Comparison of ENCODE assay signal across 1 cellular context in the genomic region with DNA sequence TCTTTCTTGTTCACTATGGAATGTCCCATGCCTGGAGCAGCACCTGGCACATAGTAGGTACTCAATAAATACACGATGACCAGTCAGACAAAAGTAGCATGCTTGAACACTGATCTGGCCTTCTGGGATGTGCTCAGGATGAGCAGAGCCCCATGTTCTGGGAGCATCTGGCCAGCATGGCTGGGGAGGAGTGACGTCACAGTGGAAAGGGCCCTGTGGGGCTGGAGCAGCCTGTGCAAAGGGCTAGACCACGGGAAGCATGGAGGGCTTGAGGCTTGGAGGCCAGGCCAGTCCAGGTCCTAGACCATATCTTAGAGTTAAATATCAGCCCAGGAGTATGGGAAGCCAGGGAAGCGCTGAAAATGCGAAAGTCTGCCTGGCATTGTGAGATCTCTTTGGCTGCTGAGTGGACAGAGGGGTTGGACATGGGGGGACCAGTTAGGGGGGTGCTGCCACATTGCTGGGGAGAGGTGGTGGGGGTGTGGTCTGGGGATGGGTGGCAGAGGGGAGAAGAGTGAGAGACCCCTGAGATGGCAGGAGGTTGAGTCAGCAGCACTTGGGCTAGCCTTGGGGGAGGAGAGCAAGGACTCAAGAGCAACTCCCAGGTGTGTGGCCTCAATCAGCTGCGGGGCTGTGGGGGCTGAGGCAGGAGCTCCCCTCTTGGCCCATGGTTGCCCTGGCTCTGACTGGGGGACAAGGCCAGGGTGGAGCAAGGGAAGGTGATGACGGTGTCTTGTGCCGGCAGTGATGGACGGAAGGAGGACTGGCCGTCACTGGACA.
TF ChIP-seq lines count a peak whose summit lies in the region.

No MANE protein-coding gene starts in this region.

TF ChIP-seq in H1, 55 proteins besides CTCF, POLR2A, EP300 and RAD21:
- TF ChIP-seq POU5F1 (IDR thresholded peaks at IDR 0.05; ENCODE audit: low read depth, low read length), result no peak
- no peak for TF ChIP-seq GABPA (IDR thresholded peaks at IDR 0.05; ENCODE audit: borderline replicate concordance, insufficient read depth, low read length)
TF ChIP-seq in H1: peak in this region for 0.
